In the genomic region with DNA sequence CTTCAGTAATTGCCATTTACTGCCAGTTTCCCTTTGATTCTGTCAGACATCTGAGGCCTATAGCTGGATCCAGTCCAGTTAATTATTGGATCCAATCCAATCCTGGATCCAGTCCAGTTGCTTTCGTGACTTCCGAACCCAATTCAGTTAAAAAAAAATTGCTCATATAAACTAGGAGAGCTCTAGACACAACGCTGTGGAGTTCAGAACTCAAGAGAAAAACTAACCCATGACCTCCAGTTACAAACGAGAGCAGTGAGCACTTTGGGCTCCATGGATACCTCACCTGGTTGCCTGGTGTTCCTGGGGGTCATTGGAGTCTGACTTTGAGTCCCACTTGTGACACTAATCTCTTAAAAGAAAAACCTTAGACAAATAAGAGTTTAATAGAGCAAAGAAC, we compare ENCODE assay signal across 1 cellular context.
TF ChIP-seq lines count a peak whose summit lies in the region.

No MANE protein-coding gene starts in this region.

TF ChIP-seq in HCT116, 20 proteins besides CTCF, POLR2A, EP300 and RAD21 (continued from another document):
- TF ChIP-seq, protein P1, sequence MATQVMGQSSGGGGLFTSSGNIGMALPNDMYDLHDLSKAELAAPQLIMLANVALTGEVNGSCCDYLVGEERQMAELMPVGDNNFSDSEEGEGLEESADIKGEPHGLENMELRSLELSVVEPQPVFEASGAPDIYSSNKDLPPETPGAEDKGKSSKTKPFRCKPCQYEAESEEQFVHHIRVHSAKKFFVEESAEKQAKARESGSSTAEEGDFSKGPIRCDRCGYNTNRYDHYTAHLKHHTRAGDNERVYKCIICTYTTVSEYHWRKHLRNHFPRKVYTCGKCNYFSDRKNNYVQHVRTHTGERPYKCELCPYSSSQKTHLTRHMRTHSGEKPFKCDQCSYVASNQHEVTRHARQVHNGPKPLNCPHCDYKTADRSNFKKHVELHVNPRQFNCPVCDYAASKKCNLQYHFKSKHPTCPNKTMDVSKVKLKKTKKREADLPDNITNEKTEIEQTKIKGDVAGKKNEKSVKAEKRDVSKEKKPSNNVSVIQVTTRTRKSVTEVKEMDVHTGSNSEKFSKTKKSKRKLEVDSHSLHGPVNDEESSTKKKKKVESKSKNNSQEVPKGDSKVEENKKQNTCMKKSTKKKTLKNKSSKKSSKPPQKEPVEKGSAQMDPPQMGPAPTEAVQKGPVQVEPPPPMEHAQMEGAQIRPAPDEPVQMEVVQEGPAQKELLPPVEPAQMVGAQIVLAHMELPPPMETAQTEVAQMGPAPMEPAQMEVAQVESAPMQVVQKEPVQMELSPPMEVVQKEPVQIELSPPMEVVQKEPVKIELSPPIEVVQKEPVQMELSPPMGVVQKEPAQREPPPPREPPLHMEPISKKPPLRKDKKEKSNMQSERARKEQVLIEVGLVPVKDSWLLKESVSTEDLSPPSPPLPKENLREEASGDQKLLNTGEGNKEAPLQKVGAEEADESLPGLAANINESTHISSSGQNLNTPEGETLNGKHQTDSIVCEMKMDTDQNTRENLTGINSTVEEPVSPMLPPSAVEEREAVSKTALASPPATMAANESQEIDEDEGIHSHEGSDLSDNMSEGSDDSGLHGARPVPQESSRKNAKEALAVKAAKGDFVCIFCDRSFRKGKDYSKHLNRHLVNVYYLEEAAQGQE (IDR thresholded peaks at IDR 0.05; ENCODE audit: low read depth): no peak
TF ChIP-seq in HCT116: peak in this region for 0.
